ENCODE assay signal across 8 cellular contexts in genomic region chr5:130836729-130837660, GRCh38.
DNase-seq lines count a peak whose midpoint lies in the region; ATAC-seq, FAIRE-seq and TF ChIP-seq lines count a peak whose summit lies in the region.

No MANE protein-coding gene starts in this region.

- H3K27me3 ChIP-seq in mammary epithelial cell (ENCODE audit: insufficient read depth, low read length) (no peaks in the 10 kb centered on the region), osteoblast (ENCODE audit: insufficient read depth, low read length) (no peaks in the 10 kb centered on the region)

- peak; percentile 84 for ATAC-seq in GM21529 (IDR thresholded peaks at IDR 0.05; ENCODE audit: unreplicated experiment)

- H3K4me2 ChIP-seq in mammary epithelial cell (ENCODE audit: insufficient read depth, low read depth, low read length) = peak overlapping the region; percentile 77
- H3K4me2 ChIP-seq in osteoblast (ENCODE audit: insufficient read depth, low read length) = peak overlapping the region; percentile 77

- H3K36me3 ChIP-seq in mammary epithelial cell (ENCODE audit: insufficient read depth, low read length) (no peaks in the 10 kb centered on the region), osteoblast (ENCODE audit: insufficient read depth, low read length) (no peaks in the 10 kb centered on the region)

- no peak for TF ChIP-seq CTCF in mammary epithelial cell (conservative IDR thresholded peaks at IDR 0.05 in 1 of 2, IDR thresholded peaks at IDR 0.05 in 1 of 2; ENCODE audit: extremely low read depth in 1 of 2, insufficient read depth in 1 of 2, low read depth in 1 of 2, low read length in 2 of 2)
- no peak for TF ChIP-seq CTCF in osteoblast (IDR thresholded peaks at IDR 0.05; ENCODE audit: extremely low read depth, low read depth, low read length)

- FAIRE-seq in GM12892 (lab: Jason Lieb, UNC) = peak; percentile 82

- CTCF ChIA-PET in mammary epithelial cell (lab: Charles Lee; ENCODE audit: low non-redundant PET) = no interaction called here

- dilution Hi-C loops in mammary epithelial cell (cut with HindIII; ENCODE audit: low sequenced_read_pairs) = no loop called here

- no peak overlapping the region for H3K9ac ChIP-seq in mammary epithelial cell (ENCODE audit: insufficient read depth, low read length)

- H3K27ac ChIP-seq in mammary epithelial cell (ENCODE audit: insufficient read depth, low read depth, low read length) (no peak overlapping the region), osteoblast (ENCODE audit: low read depth, low read length) (no peak overlapping the region)

- DNase-seq in GM12892 (ENCODE audit: insufficient read length) (no peak), M059J (ENCODE audit: low read depth) (peak; percentile 1), mammary epithelial cell (peak; percentile 43), osteoblast (ENCODE audit: insufficient read length, low spot score, missing footprints) (no peak), 8988T (no peak), C1 segment of cervical spinal cord (lab: John Stamatoyannopoulos, UW) (no peak)
- no peak for DNase-seq in activated CD4-positive, alpha-beta T cell treated with anti-CD3 and anti-CD28 coated beads, Interleukin-2, amount 50 U/mL, for 4 hours

- in situ Hi-C loops in mammary epithelial cell (cut with MboI; ENCODE audit: low sequenced_read_pairs in 2 of 2) = no loop called here

- 50% methylated on average over 6 of the region's 6 CpGs for WGBS in mammary epithelial cell (ENCODE audit: low coverage, missing lambda C conversion rate)

- H2AFZ ChIP-seq in mammary epithelial cell (ENCODE audit: low read depth, low read length) = peak overlapping the region; percentile 72
- peak overlapping the region; percentile 81 for H2AFZ ChIP-seq in osteoblast (ENCODE audit: low read length)

- H3K4me3 ChIP-seq in mammary epithelial cell (replicated peaks in 1 of 3; ENCODE audit: insufficient read depth in 1 of 3, low read depth in 2 of 3, low read length in 3 of 3) (peak overlapping the region in 2 of 3 experiments; percentile 25 to 32), osteoblast (ENCODE audit: insufficient read depth, low read length) (peak overlapping the region; percentile 59)

- H3K4me1 ChIP-seq in mammary epithelial cell (ENCODE audit: insufficient read depth, low read length) (no peaks in the 10 kb centered on the region), osteoblast (ENCODE audit: insufficient read depth, low read length) (no peaks in the 10 kb centered on the region)

- no peaks in the 10 kb centered on the region for H4K20me1 ChIP-seq in mammary epithelial cell (ENCODE audit: insufficient read depth, low read length)
- no peaks in the 10 kb centered on the region for H4K20me1 ChIP-seq in osteoblast (ENCODE audit: insufficient read depth, low read length)

- intact Hi-C loops in mammary epithelial cell (cut with micrococcal nuclease) = no loop called here

- no TSS peak for BruUV-seq in mammary epithelial cell (replicated peaks; lab: Mats Ljungman, UMichigan)

- H3K9me3 ChIP-seq in mammary epithelial cell (replicated peaks; ENCODE audit: insufficient read depth, low read length) (no peaks in the 10 kb centered on the region), osteoblast (ENCODE audit: low read depth, low read length) (no peaks in the 10 kb centered on the region)

- TF ChIP-seq POLR2A in GM12892 (IDR thresholded peaks at IDR 0.05; ENCODE audit: low read depth, low read length) = no peak

- no peaks in the 10 kb centered on the region for H3K79me2 ChIP-seq in mammary epithelial cell (ENCODE audit: insufficient read depth, low read length)
- H3K79me2 ChIP-seq in osteoblast (ENCODE audit: insufficient read depth, low read length) = no peaks in the 10 kb centered on the region

Comparison
In these comparisons a context has a peak if more than half of its experiments do, and no peak if none do; other contexts are left out.
1. DNase-seq: peak in M059J (single experiment) and mammary epithelial cell (single experiment); none in GM12892 (single experiment), osteoblast (single experiment), 8988T (single experiment), activated CD4-positive, alpha-beta T cell treated with anti-CD3 and anti-CD28 coated beads, Interleukin-2, amount 50 U/mL, for 4 hours (0 of 2) and C1 segment of cervical spinal cord (0 of 14).